ENCODE assay signal across 8 cellular contexts in the genomic region with DNA sequence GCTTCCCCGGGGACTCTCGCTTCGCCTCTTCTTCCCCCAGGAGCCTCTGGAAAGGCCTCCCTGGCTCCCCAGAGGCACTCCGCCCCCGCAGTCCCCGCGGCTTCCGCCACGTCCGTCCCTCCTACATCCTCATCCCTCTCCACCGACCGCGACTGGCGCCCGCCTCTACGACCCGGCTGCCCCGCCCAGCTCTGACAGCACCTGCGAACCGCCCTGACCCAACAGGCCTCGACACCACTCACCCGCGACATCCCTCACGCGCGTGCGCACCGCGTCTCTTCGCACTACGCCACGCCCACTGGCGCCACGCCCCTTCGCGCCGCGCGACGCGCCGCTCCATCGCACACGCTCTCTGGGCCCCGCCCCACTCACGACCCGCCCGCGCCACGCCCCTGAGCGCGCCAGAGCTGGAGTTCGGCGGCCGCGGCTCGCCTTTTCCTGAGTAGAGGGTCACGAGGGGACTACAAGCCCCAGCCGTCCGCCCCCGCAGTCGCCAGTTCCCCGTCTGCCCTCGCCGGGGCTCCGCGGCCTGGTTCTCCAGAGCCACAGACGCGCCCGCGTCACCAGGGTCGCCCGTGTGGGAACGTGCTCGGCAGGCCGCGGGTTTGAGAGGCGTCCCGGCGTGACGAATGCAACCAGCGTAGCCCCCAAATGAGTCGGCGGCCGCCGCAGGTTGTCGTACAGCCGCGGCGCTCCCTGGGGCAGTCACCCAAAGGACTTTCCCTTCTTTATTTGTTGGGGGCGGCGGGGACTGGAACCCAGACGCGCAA. TPM values are rescaled to one million over a fixed set of nuclear protein-coding genes. Genes with fewer than 3 reads are reported as not detected.
DNase-seq lines count a peak whose midpoint lies in the region; ATAC-seq and FAIRE-seq lines count a peak whose summit lies in the region.

No MANE protein-coding gene starts in this region.

- H3K23ac ChIP-seq in mesendoderm (ENCODE audit: low read length) = peak overlapping the region; percentile 48

- peak; percentile 99 for FAIRE-seq in HTR-8/SVneo (lab: Jason Lieb, UNC)

- peak; percentile 79 for ATAC-seq in GM21390 (IDR thresholded peaks at IDR 0.05; ENCODE audit: unreplicated experiment)

- H2BK120ac ChIP-seq in mesendoderm (ENCODE audit: low read depth, low read length) = no peak overlapping the region

- no peaks in the 10 kb centered on the region for H3K27me3 ChIP-seq in effector memory CD4-positive, alpha-beta T cell (replicated peaks; ENCODE audit: control insufficient read depth, insufficient read depth, low read length, poor library complexity, severe bottlenecking)
- H3K27me3 ChIP-seq in mesendoderm (ENCODE audit: insufficient read depth, low read length, poor library complexity) = no peaks in the 10 kb centered on the region

- no peaks in the 10 kb centered on the region for H3K36me3 ChIP-seq in effector memory CD4-positive, alpha-beta T cell (ENCODE audit: control insufficient read depth, insufficient read depth, low read length)
- no peaks in the 10 kb centered on the region for H3K36me3 ChIP-seq in mesendoderm (ENCODE audit: control insufficient read depth, insufficient read depth, low read length)

- in situ Hi-C loops in Caki2 (cut with HindIII; ENCODE audit: low pct_unique_long_range_greater_than_20kb, low sequenced_read_pairs) = no loop called here

- H2BK5ac ChIP-seq in mesendoderm (ENCODE audit: low read length) = peak overlapping the region; percentile 84

- peak overlapping the region; percentile 98 for H3K27ac ChIP-seq in effector memory CD4-positive, alpha-beta T cell (ENCODE audit: insufficient read depth, low read length, poor library complexity, severe bottlenecking)
- peak overlapping the region; percentile 75 for H3K27ac ChIP-seq in mesendoderm (ENCODE audit: low read depth, low read length)

- peak overlapping the region; percentile 82 for H3K9ac ChIP-seq in mesendoderm (ENCODE audit: low read length)

- H3K4me1 ChIP-seq in effector memory CD4-positive, alpha-beta T cell (ENCODE audit: control insufficient read depth, insufficient read depth, low read length, poor library complexity, severe bottlenecking) = peaks cover 9% of the 10 kb centered on the region
- no peaks in the 10 kb centered on the region for H3K4me1 ChIP-seq in mesendoderm (ENCODE audit: control insufficient read depth, low read depth, low read length)

- H3K9me3 ChIP-seq in effector memory CD4-positive, alpha-beta T cell (ENCODE audit: control insufficient read depth, low read length) = no peaks in the 10 kb centered on the region

- H3K18ac ChIP-seq in mesendoderm (ENCODE audit: low read length) = peak overlapping the region; percentile 33

- no peaks in the 10 kb centered on the region for H3K79me2 ChIP-seq in mesendoderm (ENCODE audit: control insufficient read depth, insufficient read depth, low read length)

- peak overlapping the region; percentile 1 for H3K4ac ChIP-seq in mesendoderm (ENCODE audit: low read depth, low read length)

- no peak overlapping the region for H2BK15ac ChIP-seq in mesendoderm (replicated peaks; ENCODE audit: low read depth)

- WGBS in mesendoderm (ENCODE audit: extremely low coverage, insufficient coverage, low lambda C conversion rate) = no CpG with 5 or more reads among the region's 94 CpGs

- H3K56ac ChIP-seq in mesendoderm (ENCODE audit: low read length) = peak overlapping the region; percentile 92

- H3K4me2 ChIP-seq in mesendoderm (ENCODE audit: low read length) = peak overlapping the region; percentile 73

- DNase-seq in Caki2 (ENCODE audit: low read depth) (peak; percentile 99), HTR-8/SVneo (ENCODE audit: insufficient read length, low spot score) (peak; percentile 96), NOMO-1 (lab: John Stamatoyannopoulos, UW; ENCODE audit: unreplicated experiment in 2 of 2) (peak; percentile 93 to 97), mesendoderm (peak; percentile 92)
- DNase-seq in activated CD8-positive, alpha-beta memory T cell treated with anti-CD3 and anti-CD28 coated beads for 48 hours (ENCODE audit: low read depth in 2 of 3, low spot score in 2 of 3) = peak; percentile 93 to 96 (median 95)
- peak; percentile 95 to 97 (median 96) for DNase-seq in effector memory CD4-positive, alpha-beta T cell
- DNase-seq in stimulated activated CD8-positive, alpha-beta memory T cell treated with anti-CD3 and anti-CD28 coated beads, Interleukin-12 subunit alpha, Interleukin-12 subunit beta, amount 100 ng/mL, for 4 hours (ENCODE audit: low read depth) = peak; percentile 98

- H3K4me3 ChIP-seq in effector memory CD4-positive, alpha-beta T cell (ENCODE audit: insufficient read depth, low read depth, low read length, poor library complexity, severe bottlenecking) = peak overlapping the region; percentile 36
- peak overlapping the region; percentile 67 for H3K4me3 ChIP-seq in mesendoderm (ENCODE audit: low read length)

- no peak overlapping the region for H4K8ac ChIP-seq in mesendoderm (ENCODE audit: low read depth, low read length)

- H2AK5ac ChIP-seq in mesendoderm (ENCODE audit: low read length) = no peak overlapping the region

- H4K5ac ChIP-seq in mesendoderm (ENCODE audit: low read length) = no peak overlapping the region

- no peaks in the 10 kb centered on the region for H3K79me1 ChIP-seq in mesendoderm (ENCODE audit: low read length)

RNA-seq across cellular contexts. Expression of a gene that starts 56.2 kb away (rescaled TPM):
- total RNA-seq in Caki2 (2014; rRNA removed; shearing (Covaris generic); ENCODE audit: low replicate concordance) = 9.6 and 13.9 TPM in 2 replicates
- 2.3 TPM for polyA plus RNA-seq in mesendoderm (2013, experiment 1 of 2)
- 2.5 TPM for polyA plus RNA-seq in mesendoderm (2013, experiment 2 of 2)

Comparison
In these comparisons a context has a peak if more than half of its experiments do, and no peak if none do; other contexts are left out.
1. Peak in every context shown above with its lines: DNase-seq, ATAC-seq, H3K4me3 ChIP-seq and H3K27ac ChIP-seq.